Comparison of ENCODE assay signal across 9 cellular contexts in genomic region chr5:57887851-57888621, GRCh38.
DNase-seq lines count a peak whose midpoint lies in the region; ATAC-seq lines count a peak whose summit lies in the region.
"Had no signal": no experiment of that assay in that cellular context is flagged by ENCODE, and none has a peak within 500 bp of the region (broad histone marks: within the 10 kb centered on the region; RNA-seq: fewer than 3 reads in every experiment).

No MANE protein-coding gene starts in this region.

- H3K4me3 Mint-ChIP-seq in activated CD4-positive, alpha-beta T cell treated with anti-CD3 and anti-CD28 coated beads for 36 hours, result no peak overlapping the region
- H3K4me3 Mint-ChIP-seq in T-helper 2 cell treated with Interferon-gamma antibody and Interleukin-4, amounts not matched to agents 5 μg/mL and 100 μg/mL, for 36 hours, result no peak overlapping the region
- H3K4me3 Mint-ChIP-seq: CD4-positive, CD25-positive, alpha-beta regulatory T cell had no signal

- no peak overlapping the region for H3K27ac Mint-ChIP-seq in activated CD4-positive, alpha-beta T cell treated with anti-CD3 and anti-CD28 coated beads for 36 hours
- no peak overlapping the region for H3K27ac Mint-ChIP-seq in T-helper 2 cell treated with Interferon-gamma antibody and Interleukin-4, amounts not matched to agents 5 μg/mL and 100 μg/mL, for 36 hours
- H3K27ac Mint-ChIP-seq: CD4-positive, CD25-positive, alpha-beta regulatory T cell had no signal

- H3K27me3 Mint-ChIP-seq in activated CD4-positive, alpha-beta T cell treated with anti-CD3 and anti-CD28 coated beads for 36 hours, result peaks cover 3% of the 10 kb centered on the region
- H3K27me3 Mint-ChIP-seq in T-helper 2 cell treated with Interferon-gamma antibody and Interleukin-4, amounts not matched to agents 5 μg/mL and 100 μg/mL, for 36 hours (ENCODE audit: low read depth), result no peaks in the 10 kb centered on the region
- H3K27me3 Mint-ChIP-seq: CD4-positive, CD25-positive, alpha-beta regulatory T cell had no signal

- intact Hi-C loops in activated CD4-positive, alpha-beta T cell treated with anti-CD3 and anti-CD28 coated beads for 36 hours (cut with DNase I, micrococcal nuclease), result loop anchor here in 1 of 2 experiments (1.0 kb wide), 1 partner anchor 572 kb away; the partner anchor contains the start of gene PLK2

- CTCF ChIA-PET in activated CD4-positive, alpha-beta T cell treated with anti-CD3 and anti-CD28 coated beads for 36 hours (lab: Charles Lee), result interaction anchor here (0.6 to 1.3 kb wide), 4 partner anchors 9 to 573 kb away, joined by 3 to 7 read pairs (median 4); no protein-coding TSS in a partner anchor

- peak; percentile 13 for DNase-seq in activated CD4-positive, alpha-beta T cell treated with anti-CD3 and anti-CD28 coated beads for 36 hours
- no peak for DNase-seq in activated CD4-positive, alpha-beta T cell treated with anti-CD3 and anti-CD28 coated beads for 1 hour
- DNase-seq in NCI-H748 (lab: John Stamatoyannopoulos, UW; ENCODE audit: unreplicated experiment) (peak; percentile 85), dermis blood vessel endothelial cell (peak; percentile 88), lung microvascular endothelial cell (ENCODE audit: low read depth in 2 of 2) (peak; percentile 82 to 85)
- no peak for DNase-seq in T-helper 2 cell treated with Interferon-gamma antibody and Interleukin-4, amounts not matched to agents 5 μg/mL and 100 μg/mL, for 36 hours (ENCODE audit: low spot score)
- no peak for DNase-seq in activated CD8-positive, alpha-beta memory T cell treated with anti-CD3 and anti-CD28 coated beads, Interleukin-2, amount 50 U/mL, for 4 hours
- DNase-seq: CD4-positive, CD25-positive, alpha-beta regulatory T cell had no signal

- H3K36me3 Mint-ChIP-seq in activated CD4-positive, alpha-beta T cell treated with anti-CD3 and anti-CD28 coated beads for 36 hours (ENCODE audit: low read depth), result no peaks in the 10 kb centered on the region
- no peaks in the 10 kb centered on the region for H3K36me3 Mint-ChIP-seq in T-helper 2 cell treated with Interferon-gamma antibody and Interleukin-4, amounts not matched to agents 5 μg/mL and 100 μg/mL, for 36 hours (ENCODE audit: low read depth)
- H3K36me3 Mint-ChIP-seq: CD4-positive, CD25-positive, alpha-beta regulatory T cell had no signal

- POLR2A ChIA-PET in activated CD4-positive, alpha-beta T cell treated with anti-CD3 and anti-CD28 coated beads for 36 hours (lab: Charles Lee), result no interaction called here

- ATAC-seq in activated CD4-positive, alpha-beta T cell treated with anti-CD3 and anti-CD28 coated beads for 36 hours, result no peak
- ATAC-seq in HG02763 (IDR thresholded peaks at IDR 0.05; ENCODE audit: unreplicated experiment), result no peak

- H3K4me1 Mint-ChIP-seq in activated CD4-positive, alpha-beta T cell treated with anti-CD3 and anti-CD28 coated beads for 36 hours, result no peaks in the 10 kb centered on the region
- H3K4me1 Mint-ChIP-seq in T-helper 2 cell treated with Interferon-gamma antibody and Interleukin-4, amounts not matched to agents 5 μg/mL and 100 μg/mL, for 36 hours (ENCODE audit: low read depth), result no peaks in the 10 kb centered on the region
- H3K4me1 Mint-ChIP-seq: CD4-positive, CD25-positive, alpha-beta regulatory T cell had no signal

- no peaks in the 10 kb centered on the region for H3K9me3 Mint-ChIP-seq in activated CD4-positive, alpha-beta T cell treated with anti-CD3 and anti-CD28 coated beads for 36 hours (ENCODE audit: low read depth)
- H3K9me3 Mint-ChIP-seq in T-helper 2 cell treated with Interferon-gamma antibody and Interleukin-4, amounts not matched to agents 5 μg/mL and 100 μg/mL, for 36 hours, result no peaks in the 10 kb centered on the region

Comparison
In these comparisons a context has a peak if more than half of its experiments do, and no peak if none do; other contexts are left out.
1. DNase-seq: peak in activated CD4-positive, alpha-beta T cell treated with anti-CD3 and anti-CD28 coated beads for 36 hours (single experiment), NCI-H748 (single experiment), dermis blood vessel endothelial cell (single experiment) and lung microvascular endothelial cell (2 of 2); none in activated CD4-positive, alpha-beta T cell treated with anti-CD3 and anti-CD28 coated beads for 1 hour (single experiment), T-helper 2 cell treated with Interferon-gamma antibody and Interleukin-4, amounts not matched to agents 5 μg/mL and 100 μg/mL, for 36 hours (single experiment) and activated CD8-positive, alpha-beta memory T cell treated with anti-CD3 and anti-CD28 coated beads, Interleukin-2, amount 50 U/mL, for 4 hours (single experiment).